In the genomic region with DNA sequence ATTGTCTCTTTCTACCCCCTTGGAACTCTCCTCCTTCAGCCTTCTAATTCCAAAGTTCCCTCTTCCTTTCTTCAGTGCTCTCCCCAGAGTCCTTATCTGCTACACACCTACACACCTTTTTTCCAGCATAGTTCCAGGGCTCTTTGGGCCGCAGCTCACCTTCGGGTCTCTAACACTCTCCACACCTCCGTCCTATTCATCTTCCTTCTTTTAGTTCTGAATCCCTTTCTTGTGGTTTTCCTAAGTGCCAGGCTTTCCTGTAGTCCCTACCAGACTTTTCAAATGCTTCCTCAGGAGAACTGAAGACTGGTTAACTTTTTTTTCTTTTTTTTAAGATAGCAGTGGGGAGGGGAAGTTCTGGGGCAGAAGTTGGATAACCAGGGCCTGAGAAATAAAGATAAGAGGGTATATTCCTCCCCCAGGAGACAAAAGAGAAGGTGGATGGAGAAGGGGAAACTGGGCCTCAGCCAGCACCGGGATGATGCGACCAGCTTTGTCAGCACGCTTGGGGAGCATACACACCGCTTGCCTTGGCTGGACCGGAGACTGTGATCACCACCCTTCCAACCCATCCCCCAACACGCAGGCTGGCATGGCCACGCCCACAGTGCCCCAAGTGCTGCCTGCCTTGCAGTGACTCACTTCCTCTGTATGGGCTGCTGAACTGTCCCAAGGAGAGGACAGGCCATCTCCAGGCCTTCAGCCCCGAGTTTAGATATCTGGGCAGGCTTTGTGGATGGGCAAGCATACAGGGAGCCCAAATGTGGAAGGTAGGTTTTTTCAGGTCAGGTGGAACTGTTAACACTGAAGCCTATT, we compare ENCODE assay signal across 1 cellular context.
TF ChIP-seq lines count a peak whose summit lies in the region.

No MANE protein-coding gene starts in this region.

TF ChIP-seq in K562, 482 proteins besides CTCF, POLR2A, EP300 and RAD21 (continued from another document and continues in another):
- TF ChIP-seq, protein P1, sequence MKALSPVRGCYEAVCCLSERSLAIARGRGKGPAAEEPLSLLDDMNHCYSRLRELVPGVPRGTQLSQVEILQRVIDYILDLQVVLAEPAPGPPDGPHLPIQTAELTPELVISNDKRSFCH (CRISPR knock-in tag; IDR thresholded peaks at IDR 0.05), result 0 out of 2 replicates have a peak, but pooled peaks have one; percentile 39
- TF ChIP-seq, protein P1 (tag; IDR thresholded peaks at IDR 0.05), result peak; percentile 43
- TF ChIP-seq ZNF174 (CRISPR knock-in tag; IDR thresholded peaks at IDR 0.05), result no peak
- no peak for TF ChIP-seq FOXP1 (CRISPR knock-in tag; IDR thresholded peaks at IDR 0.05)
- TF ChIP-seq ZNF717 (CRISPR knock-in tag; IDR thresholded peaks at IDR 0.05), result no peak
- TF ChIP-seq NCOA4 (IDR thresholded peaks at IDR 0.05; ENCODE audit: partially characterized antibody), result no peak
- TF ChIP-seq ZNF707 (CRISPR knock-in tag; conservative IDR thresholded peaks at IDR 0.05), result no peak
- TF ChIP-seq NR3C1 (CRISPR knock-in tag; IDR thresholded peaks at IDR 0.05), result no peak
- no peak for TF ChIP-seq MYBL2 (IDR thresholded peaks at IDR 0.05; ENCODE audit: low read depth)
- TF ChIP-seq MYBL2 (CRISPR knock-in tag; IDR thresholded peaks at IDR 0.05; ENCODE audit: borderline replicate concordance), result no peak
- TF ChIP-seq, protein P2, sequence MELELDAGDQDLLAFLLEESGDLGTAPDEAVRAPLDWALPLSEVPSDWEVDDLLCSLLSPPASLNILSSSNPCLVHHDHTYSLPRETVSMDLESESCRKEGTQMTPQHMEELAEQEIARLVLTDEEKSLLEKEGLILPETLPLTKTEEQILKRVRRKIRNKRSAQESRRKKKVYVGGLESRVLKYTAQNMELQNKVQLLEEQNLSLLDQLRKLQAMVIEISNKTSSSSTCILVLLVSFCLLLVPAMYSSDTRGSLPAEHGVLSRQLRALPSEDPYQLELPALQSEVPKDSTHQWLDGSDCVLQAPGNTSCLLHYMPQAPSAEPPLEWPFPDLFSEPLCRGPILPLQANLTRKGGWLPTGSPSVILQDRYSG (tag; conservative IDR thresholded peaks at IDR 0.05; ENCODE audit: low read depth), result peak; percentile 74; the same call in 1 of the 2 replicates
- peak in 1 of 3 experiments; percentile 8 for TF ChIP-seq YY1 (IDR thresholded peaks at IDR 0.05; ENCODE audit: borderline replicate concordance in 1 of 3, control insufficient read depth in 1 of 3, extremely low read depth in 1 of 3, insufficient read depth in 3 of 3, insufficient read length in 1 of 3, insufficient replicate concordance in 2 of 3, low read depth in 1 of 3, low read length in 2 of 3)
- no peak for TF ChIP-seq SMARCA5 (IDR thresholded peaks at IDR 0.05)
- no peak; the same call in 1 of the 2 replicates for TF ChIP-seq ZNF239 (CRISPR knock-in tag; IDR thresholded peaks at IDR 0.05)
- TF ChIP-seq POLR3G (IDR thresholded peaks at IDR 0.05; ENCODE audit: extremely low read depth, insufficient read length, insufficient replicate concordance), result no peak
- TF ChIP-seq SREBF1 (IDR thresholded peaks at IDR 0.05; ENCODE audit: borderline replicate concordance, low read depth, low read length), result no peak
- TF ChIP-seq GTF2A2 (tag; IDR thresholded peaks at IDR 0.05), result no peak
- no peak for TF ChIP-seq WHSC1 (IDR thresholded peaks at IDR 0.05; ENCODE audit: low read length)
- no peak for TF ChIP-seq CHD4 (IDR thresholded peaks at IDR 0.05; ENCODE audit: insufficient read depth, insufficient replicate concordance, low read depth, low read length, poor library complexity, severe bottlenecking)
- no peak for TF ChIP-seq CBX2 (IDR thresholded peaks at IDR 0.05; ENCODE audit: insufficient read depth, low read length, poor library complexity, severe bottlenecking)
- TF ChIP-seq, protein P3, sequence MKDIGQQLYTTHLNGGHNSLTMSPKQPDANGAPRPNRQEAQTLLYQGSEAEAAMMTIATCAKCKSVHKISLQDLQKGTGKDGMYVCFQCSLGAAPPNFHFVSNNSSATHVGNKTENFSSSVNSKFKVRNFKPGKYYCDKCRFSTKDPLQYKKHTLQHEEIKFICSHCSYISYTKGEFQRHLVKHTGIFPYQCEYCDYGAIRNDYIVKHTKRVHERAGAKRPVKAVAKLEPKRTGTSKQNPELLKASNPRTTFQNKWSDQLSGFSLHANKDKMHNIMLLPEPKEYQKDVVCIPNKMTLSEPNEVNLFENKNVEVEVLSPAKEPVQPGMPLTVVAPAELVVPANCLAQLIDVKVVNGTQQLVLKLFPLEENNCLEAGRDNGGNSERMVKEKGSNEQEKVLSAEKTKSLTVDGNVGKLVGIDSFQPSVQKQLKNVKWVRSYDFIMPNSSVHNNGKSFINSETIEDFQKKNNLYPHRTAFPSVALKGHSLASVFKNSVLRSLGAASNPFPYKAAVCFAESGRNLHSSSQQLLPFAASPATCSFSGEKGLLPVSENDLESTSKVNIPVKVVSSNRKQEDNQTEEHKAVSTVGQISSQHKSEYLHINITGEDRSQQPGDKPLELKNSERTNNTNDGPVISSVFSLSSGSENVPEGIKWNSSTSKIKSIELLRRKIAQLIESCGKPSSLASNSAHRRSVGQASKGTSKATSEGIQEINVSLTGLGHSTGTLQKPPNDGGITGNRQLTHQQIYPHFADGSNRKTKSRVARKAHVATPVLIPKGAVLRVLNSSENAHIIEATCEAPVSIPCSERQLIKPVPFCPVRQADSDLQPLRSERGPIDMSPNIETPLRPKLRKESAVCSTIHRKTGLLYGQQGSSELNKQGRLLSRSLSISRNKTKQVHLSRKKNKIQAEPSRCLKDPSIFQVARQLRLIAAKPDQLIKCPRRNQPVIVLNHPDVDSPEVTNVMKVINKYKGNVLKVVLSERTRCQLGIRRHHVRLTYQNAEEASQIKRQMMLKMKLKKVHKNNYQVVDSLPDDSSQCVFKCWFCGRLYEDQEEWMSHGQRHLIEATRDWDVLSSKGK (CRISPR knock-in tag; IDR thresholded peaks at IDR 0.05), result no peak
- TF ChIP-seq ZNF12 (CRISPR knock-in tag; IDR thresholded peaks at IDR 0.05), result no peak
- no peak for TF ChIP-seq ELF2 (CRISPR knock-in tag; IDR thresholded peaks at IDR 0.05)
- no peak for TF ChIP-seq BRD4 (IDR thresholded peaks at IDR 0.05)
- TF ChIP-seq, protein P4, sequence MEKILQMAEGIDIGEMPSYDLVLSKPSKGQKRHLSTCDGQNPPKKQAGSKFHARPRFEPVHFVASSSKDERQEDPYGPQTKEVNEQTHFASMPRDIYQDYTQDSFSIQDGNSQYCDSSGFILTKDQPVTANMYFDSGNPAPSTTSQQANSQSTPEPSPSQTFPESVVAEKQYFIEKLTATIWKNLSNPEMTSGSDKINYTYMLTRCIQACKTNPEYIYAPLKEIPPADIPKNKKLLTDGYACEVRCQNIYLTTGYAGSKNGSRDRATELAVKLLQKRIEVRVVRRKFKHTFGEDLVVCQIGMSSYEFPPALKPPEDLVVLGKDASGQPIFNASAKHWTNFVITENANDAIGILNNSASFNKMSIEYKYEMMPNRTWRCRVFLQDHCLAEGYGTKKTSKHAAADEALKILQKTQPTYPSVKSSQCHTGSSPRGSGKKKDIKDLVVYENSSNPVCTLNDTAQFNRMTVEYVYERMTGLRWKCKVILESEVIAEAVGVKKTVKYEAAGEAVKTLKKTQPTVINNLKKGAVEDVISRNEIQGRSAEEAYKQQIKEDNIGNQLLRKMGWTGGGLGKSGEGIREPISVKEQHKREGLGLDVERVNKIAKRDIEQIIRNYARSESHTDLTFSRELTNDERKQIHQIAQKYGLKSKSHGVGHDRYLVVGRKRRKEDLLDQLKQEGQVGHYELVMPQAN (IDR thresholded peaks at IDR 0.05; ENCODE audit: borderline replicate concordance), result no peak
- TF ChIP-seq, protein P5, sequence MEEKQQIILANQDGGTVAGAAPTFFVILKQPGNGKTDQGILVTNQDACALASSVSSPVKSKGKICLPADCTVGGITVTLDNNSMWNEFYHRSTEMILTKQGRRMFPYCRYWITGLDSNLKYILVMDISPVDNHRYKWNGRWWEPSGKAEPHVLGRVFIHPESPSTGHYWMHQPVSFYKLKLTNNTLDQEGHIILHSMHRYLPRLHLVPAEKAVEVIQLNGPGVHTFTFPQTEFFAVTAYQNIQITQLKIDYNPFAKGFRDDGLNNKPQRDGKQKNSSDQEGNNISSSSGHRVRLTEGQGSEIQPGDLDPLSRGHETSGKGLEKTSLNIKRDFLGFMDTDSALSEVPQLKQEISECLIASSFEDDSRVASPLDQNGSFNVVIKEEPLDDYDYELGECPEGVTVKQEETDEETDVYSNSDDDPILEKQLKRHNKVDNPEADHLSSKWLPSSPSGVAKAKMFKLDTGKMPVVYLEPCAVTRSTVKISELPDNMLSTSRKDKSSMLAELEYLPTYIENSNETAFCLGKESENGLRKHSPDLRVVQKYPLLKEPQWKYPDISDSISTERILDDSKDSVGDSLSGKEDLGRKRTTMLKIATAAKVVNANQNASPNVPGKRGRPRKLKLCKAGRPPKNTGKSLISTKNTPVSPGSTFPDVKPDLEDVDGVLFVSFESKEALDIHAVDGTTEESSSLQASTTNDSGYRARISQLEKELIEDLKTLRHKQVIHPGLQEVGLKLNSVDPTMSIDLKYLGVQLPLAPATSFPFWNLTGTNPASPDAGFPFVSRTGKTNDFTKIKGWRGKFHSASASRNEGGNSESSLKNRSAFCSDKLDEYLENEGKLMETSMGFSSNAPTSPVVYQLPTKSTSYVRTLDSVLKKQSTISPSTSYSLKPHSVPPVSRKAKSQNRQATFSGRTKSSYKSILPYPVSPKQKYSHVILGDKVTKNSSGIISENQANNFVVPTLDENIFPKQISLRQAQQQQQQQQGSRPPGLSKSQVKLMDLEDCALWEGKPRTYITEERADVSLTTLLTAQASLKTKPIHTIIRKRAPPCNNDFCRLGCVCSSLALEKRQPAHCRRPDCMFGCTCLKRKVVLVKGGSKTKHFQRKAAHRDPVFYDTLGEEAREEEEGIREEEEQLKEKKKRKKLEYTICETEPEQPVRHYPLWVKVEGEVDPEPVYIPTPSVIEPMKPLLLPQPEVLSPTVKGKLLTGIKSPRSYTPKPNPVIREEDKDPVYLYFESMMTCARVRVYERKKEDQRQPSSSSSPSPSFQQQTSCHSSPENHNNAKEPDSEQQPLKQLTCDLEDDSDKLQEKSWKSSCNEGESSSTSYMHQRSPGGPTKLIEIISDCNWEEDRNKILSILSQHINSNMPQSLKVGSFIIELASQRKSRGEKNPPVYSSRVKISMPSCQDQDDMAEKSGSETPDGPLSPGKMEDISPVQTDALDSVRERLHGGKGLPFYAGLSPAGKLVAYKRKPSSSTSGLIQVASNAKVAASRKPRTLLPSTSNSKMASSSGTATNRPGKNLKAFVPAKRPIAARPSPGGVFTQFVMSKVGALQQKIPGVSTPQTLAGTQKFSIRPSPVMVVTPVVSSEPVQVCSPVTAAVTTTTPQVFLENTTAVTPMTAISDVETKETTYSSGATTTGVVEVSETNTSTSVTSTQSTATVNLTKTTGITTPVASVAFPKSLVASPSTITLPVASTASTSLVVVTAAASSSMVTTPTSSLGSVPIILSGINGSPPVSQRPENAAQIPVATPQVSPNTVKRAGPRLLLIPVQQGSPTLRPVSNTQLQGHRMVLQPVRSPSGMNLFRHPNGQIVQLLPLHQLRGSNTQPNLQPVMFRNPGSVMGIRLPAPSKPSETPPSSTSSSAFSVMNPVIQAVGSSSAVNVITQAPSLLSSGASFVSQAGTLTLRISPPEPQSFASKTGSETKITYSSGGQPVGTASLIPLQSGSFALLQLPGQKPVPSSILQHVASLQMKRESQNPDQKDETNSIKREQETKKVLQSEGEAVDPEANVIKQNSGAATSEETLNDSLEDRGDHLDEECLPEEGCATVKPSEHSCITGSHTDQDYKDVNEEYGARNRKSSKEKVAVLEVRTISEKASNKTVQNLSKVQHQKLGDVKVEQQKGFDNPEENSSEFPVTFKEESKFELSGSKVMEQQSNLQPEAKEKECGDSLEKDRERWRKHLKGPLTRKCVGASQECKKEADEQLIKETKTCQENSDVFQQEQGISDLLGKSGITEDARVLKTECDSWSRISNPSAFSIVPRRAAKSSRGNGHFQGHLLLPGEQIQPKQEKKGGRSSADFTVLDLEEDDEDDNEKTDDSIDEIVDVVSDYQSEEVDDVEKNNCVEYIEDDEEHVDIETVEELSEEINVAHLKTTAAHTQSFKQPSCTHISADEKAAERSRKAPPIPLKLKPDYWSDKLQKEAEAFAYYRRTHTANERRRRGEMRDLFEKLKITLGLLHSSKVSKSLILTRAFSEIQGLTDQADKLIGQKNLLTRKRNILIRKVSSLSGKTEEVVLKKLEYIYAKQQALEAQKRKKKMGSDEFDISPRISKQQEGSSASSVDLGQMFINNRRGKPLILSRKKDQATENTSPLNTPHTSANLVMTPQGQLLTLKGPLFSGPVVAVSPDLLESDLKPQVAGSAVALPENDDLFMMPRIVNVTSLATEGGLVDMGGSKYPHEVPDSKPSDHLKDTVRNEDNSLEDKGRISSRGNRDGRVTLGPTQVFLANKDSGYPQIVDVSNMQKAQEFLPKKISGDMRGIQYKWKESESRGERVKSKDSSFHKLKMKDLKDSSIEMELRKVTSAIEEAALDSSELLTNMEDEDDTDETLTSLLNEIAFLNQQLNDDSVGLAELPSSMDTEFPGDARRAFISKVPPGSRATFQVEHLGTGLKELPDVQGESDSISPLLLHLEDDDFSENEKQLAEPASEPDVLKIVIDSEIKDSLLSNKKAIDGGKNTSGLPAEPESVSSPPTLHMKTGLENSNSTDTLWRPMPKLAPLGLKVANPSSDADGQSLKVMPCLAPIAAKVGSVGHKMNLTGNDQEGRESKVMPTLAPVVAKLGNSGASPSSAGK (IDR thresholded peaks at IDR 0.05), result no peak; the same call in 1 of the 2 replicates
- TF ChIP-seq U2AF2 (optimal IDR thresholded peaks at IDR 0.05; ENCODE audit: low read depth, low read length), result no peak
- TF ChIP-seq ZNF232 (CRISPR knock-in tag; IDR thresholded peaks at IDR 0.05), result no peak
- TF ChIP-seq BMI1 (IDR thresholded peaks at IDR 0.05; ENCODE audit: low read length), result no peak
- TF ChIP-seq, protein P6, sequence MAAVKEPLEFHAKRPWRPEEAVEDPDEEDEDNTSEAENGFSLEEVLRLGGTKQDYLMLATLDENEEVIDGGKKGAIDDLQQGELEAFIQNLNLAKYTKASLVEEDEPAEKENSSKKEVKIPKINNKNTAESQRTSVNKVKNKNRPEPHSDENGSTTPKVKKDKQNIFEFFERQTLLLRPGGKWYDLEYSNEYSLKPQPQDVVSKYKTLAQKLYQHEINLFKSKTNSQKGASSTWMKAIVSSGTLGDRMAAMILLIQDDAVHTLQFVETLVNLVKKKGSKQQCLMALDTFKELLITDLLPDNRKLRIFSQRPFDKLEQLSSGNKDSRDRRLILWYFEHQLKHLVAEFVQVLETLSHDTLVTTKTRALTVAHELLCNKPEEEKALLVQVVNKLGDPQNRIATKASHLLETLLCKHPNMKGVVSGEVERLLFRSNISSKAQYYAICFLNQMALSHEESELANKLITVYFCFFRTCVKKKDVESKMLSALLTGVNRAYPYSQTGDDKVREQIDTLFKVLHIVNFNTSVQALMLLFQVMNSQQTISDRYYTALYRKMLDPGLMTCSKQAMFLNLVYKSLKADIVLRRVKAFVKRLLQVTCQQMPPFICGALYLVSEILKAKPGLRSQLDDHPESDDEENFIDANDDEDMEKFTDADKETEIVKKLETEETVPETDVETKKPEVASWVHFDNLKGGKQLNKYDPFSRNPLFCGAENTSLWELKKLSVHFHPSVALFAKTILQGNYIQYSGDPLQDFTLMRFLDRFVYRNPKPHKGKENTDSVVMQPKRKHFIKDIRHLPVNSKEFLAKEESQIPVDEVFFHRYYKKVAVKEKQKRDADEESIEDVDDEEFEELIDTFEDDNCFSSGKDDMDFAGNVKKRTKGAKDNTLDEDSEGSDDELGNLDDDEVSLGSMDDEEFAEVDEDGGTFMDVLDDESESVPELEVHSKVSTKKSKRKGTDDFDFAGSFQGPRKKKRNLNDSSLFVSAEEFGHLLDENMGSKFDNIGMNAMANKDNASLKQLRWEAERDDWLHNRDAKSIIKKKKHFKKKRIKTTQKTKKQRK (IDR thresholded peaks at IDR 0.05; ENCODE audit: borderline replicate concordance, low read depth, low read length), result no peak
- peak; percentile 73 for TF ChIP-seq NFATC3 (IDR thresholded peaks at IDR 0.05)
- TF ChIP-seq TARDBP (IDR thresholded peaks at IDR 0.05), result no peak
- no peak; the same call in 1 of the 2 replicates for TF ChIP-seq HCFC1 (IDR thresholded peaks at IDR 0.05; ENCODE audit: low read depth, low read length)
- TF ChIP-seq NFE2 (IDR thresholded peaks at IDR 0.05; ENCODE audit: low read depth), result peak; percentile 52
